ENCODE assay signal across 1 cellular context in genomic region chr17:19377602-19378415, GRCh38.
TF ChIP-seq lines count a peak whose summit lies in the region.

No MANE protein-coding gene starts in this region.

TF ChIP-seq in WTC11, 78 proteins besides CTCF, POLR2A, EP300 and RAD21 (continued from another document and continues in another):
- no peak for TF ChIP-seq HMGXB4 (CRISPR knock-in tag; IDR thresholded peaks at IDR 0.05)
- TF ChIP-seq MLX (CRISPR knock-in tag; IDR thresholded peaks at IDR 0.05), result no peak
- TF ChIP-seq ERG (CRISPR knock-in tag; IDR thresholded peaks at IDR 0.05), result no peak
- no peak for TF ChIP-seq PRRX2 (CRISPR knock-in tag; IDR thresholded peaks at IDR 0.05)
- TF ChIP-seq E2F1 (CRISPR knock-in tag; IDR thresholded peaks at IDR 0.05), result no peak
- TF ChIP-seq ZNF532 (CRISPR knock-in tag; IDR thresholded peaks at IDR 0.05; ENCODE audit: borderline replicate concordance), result no peak
- no peak for TF ChIP-seq ZNF512 (CRISPR knock-in tag; IDR thresholded peaks at IDR 0.05; ENCODE audit: borderline replicate concordance)
- no peak for TF ChIP-seq SMAD3 (CRISPR knock-in tag; IDR thresholded peaks at IDR 0.05; ENCODE audit: borderline replicate concordance)
- no peak for TF ChIP-seq NR2C2 (CRISPR knock-in tag; IDR thresholded peaks at IDR 0.05)
- TF ChIP-seq CREB1 (CRISPR knock-in tag; IDR thresholded peaks at IDR 0.05), result no peak
- no peak for TF ChIP-seq SOX15 (CRISPR knock-in tag; IDR thresholded peaks at IDR 0.05)
- peak; percentile 58; the same call in 1 of the 2 replicates for TF ChIP-seq E2F5 (CRISPR knock-in tag; IDR thresholded peaks at IDR 0.05)
- peak; percentile 81 for TF ChIP-seq NFYB (CRISPR knock-in tag; conservative IDR thresholded peaks at IDR 0.05; ENCODE audit: low read depth)
- TF ChIP-seq CDX4 (CRISPR knock-in tag; IDR thresholded peaks at IDR 0.05; ENCODE audit: borderline replicate concordance), result no peak
- no peak for TF ChIP-seq ARID4B (CRISPR knock-in tag; IDR thresholded peaks at IDR 0.05; ENCODE audit: borderline replicate concordance)
- TF ChIP-seq ZNF423 (CRISPR knock-in tag; IDR thresholded peaks at IDR 0.05), result no peak
- no peak for TF ChIP-seq FOXJ3 (CRISPR knock-in tag; IDR thresholded peaks at IDR 0.05; ENCODE audit: borderline replicate concordance)
- TF ChIP-seq EMX1 (CRISPR knock-in tag; IDR thresholded peaks at IDR 0.05), result no peak
- TF ChIP-seq TEAD1 (CRISPR knock-in tag; IDR thresholded peaks at IDR 0.05), result peak; percentile 71; the same call in 1 of the 2 replicates
- TF ChIP-seq ZNF232 (CRISPR knock-in tag; IDR thresholded peaks at IDR 0.05), result 0 out of 2 replicates have a peak, but pooled peaks have one; percentile 11
- TF ChIP-seq JUN (CRISPR knock-in tag; IDR thresholded peaks at IDR 0.05), result no peak
- no peak for TF ChIP-seq ZNF263 (CRISPR knock-in tag; IDR thresholded peaks at IDR 0.05; ENCODE audit: low read depth)
- no peak for TF ChIP-seq PREB (CRISPR knock-in tag; IDR thresholded peaks at IDR 0.05; ENCODE audit: borderline replicate concordance)
- no peak for TF ChIP-seq HMGA2 (CRISPR knock-in tag; IDR thresholded peaks at IDR 0.05)
- no peak for TF ChIP-seq CBFB (CRISPR knock-in tag; IDR thresholded peaks at IDR 0.05; ENCODE audit: low read depth)
- no peak for TF ChIP-seq ZNF671 (CRISPR knock-in tag; IDR thresholded peaks at IDR 0.05)
- TF ChIP-seq MAX (CRISPR knock-in tag; IDR thresholded peaks at IDR 0.05), result peak; percentile 65; the same call in 1 of the 2 replicates
- TF ChIP-seq USF2 (CRISPR knock-in tag; IDR thresholded peaks at IDR 0.05), result peak; percentile 38; the same call in 1 of the 2 replicates
- no peak for TF ChIP-seq ATF1 (CRISPR knock-in tag; IDR thresholded peaks at IDR 0.05)
- no peak for TF ChIP-seq ATF2 (CRISPR knock-in tag; IDR thresholded peaks at IDR 0.05; ENCODE audit: borderline replicate concordance, low read depth)
- no peak for TF ChIP-seq ZNF396 (CRISPR knock-in tag; IDR thresholded peaks at IDR 0.05; ENCODE audit: borderline replicate concordance)
- TF ChIP-seq JAZF1 (CRISPR knock-in tag; IDR thresholded peaks at IDR 0.05), result no peak
- no peak for TF ChIP-seq E2F4 (CRISPR knock-in tag; IDR thresholded peaks at IDR 0.05; ENCODE audit: borderline replicate concordance, low read depth)
